Comparison of ENCODE assay signal across 31 cellular contexts in genomic region chr9:108101410-108101809, GRCh38.
"Had no signal": no experiment of that assay in that cellular context is flagged by ENCODE, and none has a peak within 500 bp of the region (broad histone marks: within the 10 kb centered on the region; RNA-seq: fewer than 3 reads in every experiment).

No MANE protein-coding gene starts in this region.

- H3K4me3 ChIP-seq: adrenal gland, body of pancreas, breast epithelium had no signal

- H3K4me1 ChIP-seq: adrenal gland, body of pancreas, breast epithelium had no signal

- H3K27me3 ChIP-seq: adrenal gland, body of pancreas, brain microvascular endothelial cell, breast epithelium had no signal

- H3K36me3 ChIP-seq: adrenal gland, brain microvascular endothelial cell, breast epithelium had no signal

- H3K27ac ChIP-seq: adrenal gland, body of pancreas, brain microvascular endothelial cell, breast epithelium, VCaP had no signal

- DNase-seq: activated B cell treated with CpG ODN at 0.5 μM for 24 hours; activated CD4-positive, alpha-beta memory T cell treated with anti-CD3 and anti-CD28 coated beads for 36 hours; activated CD4-positive, alpha-beta T cell treated with anti-CD3 and anti-CD28 coated beads for 4 hours; activated CD4-positive, alpha-beta T cell treated with anti-CD3 and anti-CD28 coated beads, Interleukin-2, amount 10 ng/mL, durations not matched to agents 24 days and 14 days; activated CD4-positive, alpha-beta T cell treated with anti-CD3 and anti-CD28 coated beads, Interleukin-2, amount 50 U/mL, for 1 hour; activated CD4-positive, alpha-beta T cell treated with anti-CD3 and anti-CD28 coated beads, Interleukin-2, amount 50 U/mL, for 4 hours; activated CD4-positive, CD25-positive, alpha-beta regulatory T cell treated with anti-CD3 and anti-CD28 coated beads, Interleukin-2, amount 50 U/mL, for 72 hours; activated CD8-positive, alpha-beta memory T cell treated with anti-CD3 and anti-CD28 coated beads, Interleukin-2, amount 50 U/mL, for 4 hours; activated CD8-positive, alpha-beta T cell treated with anti-CD3 and anti-CD28 coated beads for 36 hours; activated effector memory CD4-positive, alpha-beta T cell treated with anti-CD3 and anti-CD28 coated beads, Interleukin-2, amount 50 U/mL, for 16 hours; activated gamma-delta T cell treated with Interleukin-2 at 50 U/mL for 16 hours; activated naive CD4-positive, alpha-beta T cell; activated naive CD4-positive, alpha-beta T cell treated with anti-CD3 and anti-CD28 coated beads for 36 hours; activated naive CD4-positive, alpha-beta T cell treated with anti-CD3 and anti-CD28 coated beads, Interleukin-2, amount 50 U/mL, for 16 hours; activated naive CD8-positive, alpha-beta T cell treated with anti-CD3 and anti-CD28 coated beads for 36 hours; activated T-cell treated with anti-CD3 and anti-CD28 coated beads for 4 hours; activated T-cell treated with anti-CD3 and anti-CD28 coated beads, Interleukin-2, amount 50 U/mL, for 1 hour; activated T-cell treated with anti-CD3 and anti-CD28 coated beads, Interleukin-2, amount 50 U/mL, for 4 hours; activated T-cell treated with anti-CD3 and anti-CD28 coated beads, Interleukin-2, amount 50 U/mL, for 72 hours; adrenal gland; amniotic stem cell; aorta; body of pancreas; brain microvascular endothelial cell; central memory CD4-positive, alpha-beta T cell; T-helper 2 cell; T-helper 9 cell had no signal

- ATAC-seq: activated CD8-positive, alpha-beta T cell treated with anti-CD3 and anti-CD28 coated beads for 36 hours; activated naive CD4-positive, alpha-beta T cell treated with anti-CD3 and anti-CD28 coated beads, Interleukin-2, amount 50 U/mL, for 72 hours; activated T-cell treated with anti-CD3 and anti-CD28 coated beads, Interleukin-2, amount 50 U/mL, for 4 hours; activated T-cell treated with anti-CD3 and anti-CD28 coated beads, Interleukin-2, amount 50 U/mL, for 72 hours; activated T-helper 17 cell treated with anti-CD3 and anti-CD28 coated beads, Interleukin-2, amount 50 U/mL, for 72 hours; body of pancreas had no signal

- H3K9me3 ChIP-seq: adrenal gland, body of pancreas, breast epithelium had no signal
